In the genomic region with DNA sequence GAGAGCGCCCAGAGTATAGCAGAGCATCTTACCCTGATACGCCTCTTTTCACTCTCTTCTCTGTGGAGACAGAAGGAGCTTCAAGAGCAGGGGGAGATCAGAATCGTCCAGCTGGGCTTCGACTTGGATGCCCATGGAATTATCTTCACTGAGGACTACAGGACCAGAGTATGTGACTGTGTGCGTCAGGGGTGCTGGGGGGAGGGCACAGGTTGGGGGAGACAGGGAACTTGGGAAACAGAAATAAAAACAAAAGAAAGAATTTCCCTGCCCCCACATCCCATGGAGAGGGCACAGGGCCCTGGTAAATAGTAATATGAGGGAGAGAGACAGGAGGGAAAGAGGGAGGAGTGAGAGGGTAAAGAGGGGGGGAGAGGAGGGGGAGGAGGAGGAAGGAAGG, we compare ENCODE assay signal across 29 cellular contexts. TPM values are rescaled to one million over a fixed set of nuclear protein-coding genes. Genes with fewer than 3 reads are reported as not detected.
DNase-seq lines count a peak whose midpoint lies in the region; ATAC-seq, FAIRE-seq and TF ChIP-seq lines count a peak whose summit lies in the region.
"Had no signal": no experiment of that assay in that cellular context is flagged by ENCODE, and none has a peak within 500 bp of the region (broad histone marks: within the 10 kb centered on the region; RNA-seq: fewer than 3 reads in every experiment).

No MANE protein-coding gene starts in this region.

- H3K36me3 Mint-ChIP-seq in activated naive CD8-positive, alpha-beta T cell = no peaks in the 10 kb centered on the region
- peaks cover 8% of the 10 kb centered on the region for H3K36me3 Mint-ChIP-seq in activated naive CD8-positive, alpha-beta T cell treated with anti-CD3 and anti-CD28 coated beads, Interleukin-2, amount 50 U/mL, for 24 hours (ENCODE audit: low read depth)
- peaks cover 4% of the 10 kb centered on the region for H3K36me3 Mint-ChIP-seq in activated T-helper 1 cell treated with anti-CD3 and anti-CD28 coated beads, Interleukin-12 subunit alpha, Interleukin-12 subunit beta, Interleukin-2, Interleukin-4 antibody, amounts not matched to agents 30 ng/mL and 10 ng/mL and 1 ng/mL, durations not matched to agents 14 hours and 24 hours and 36 hours (ENCODE audit: low read depth)

- no peaks in the 10 kb centered on the region for H3K27me3 Mint-ChIP-seq in activated naive CD8-positive, alpha-beta T cell
- H3K27me3 Mint-ChIP-seq in activated naive CD8-positive, alpha-beta T cell treated with anti-CD3 and anti-CD28 coated beads, Interleukin-2, amount 50 U/mL, for 24 hours = no peaks in the 10 kb centered on the region
- H3K27me3 Mint-ChIP-seq in activated T-helper 1 cell treated with anti-CD3 and anti-CD28 coated beads, Interleukin-12 subunit alpha, Interleukin-12 subunit beta, Interleukin-2, Interleukin-4 antibody, amounts not matched to agents 30 ng/mL and 10 ng/mL and 1 ng/mL, durations not matched to agents 14 hours and 24 hours and 36 hours (ENCODE audit: insufficient read depth) = no peaks in the 10 kb centered on the region
- H3K27me3 Mint-ChIP-seq: type B pancreatic cell had no signal

- H3K4me1 Mint-ChIP-seq in activated naive CD8-positive, alpha-beta T cell (ENCODE audit: low read depth) = peaks cover 22% of the 10 kb centered on the region
- H3K4me1 Mint-ChIP-seq in activated naive CD8-positive, alpha-beta T cell treated with anti-CD3 and anti-CD28 coated beads, Interleukin-2, amount 50 U/mL, for 24 hours = peaks cover 7% of the 10 kb centered on the region
- peaks cover 8% of the 10 kb centered on the region for H3K4me1 Mint-ChIP-seq in activated T-helper 1 cell treated with anti-CD3 and anti-CD28 coated beads, Interleukin-12 subunit alpha, Interleukin-12 subunit beta, Interleukin-2, Interleukin-4 antibody, amounts not matched to agents 30 ng/mL and 10 ng/mL and 1 ng/mL, durations not matched to agents 14 hours and 24 hours and 36 hours (ENCODE audit: low read depth)
- H3K4me1 Mint-ChIP-seq: GM23338 had no signal

- peak overlapping the region; percentile 88 for H3K27ac Mint-ChIP-seq in activated naive CD8-positive, alpha-beta T cell
- no peak overlapping the region for H3K27ac Mint-ChIP-seq in activated naive CD8-positive, alpha-beta T cell treated with anti-CD3 and anti-CD28 coated beads, Interleukin-2, amount 50 U/mL, for 24 hours
- H3K27ac Mint-ChIP-seq in activated T-helper 1 cell treated with anti-CD3 and anti-CD28 coated beads, Interleukin-12 subunit alpha, Interleukin-12 subunit beta, Interleukin-2, Interleukin-4 antibody, amounts not matched to agents 30 ng/mL and 10 ng/mL and 1 ng/mL, durations not matched to agents 14 hours and 24 hours and 36 hours = peak overlapping the region; percentile 67
- H3K27ac Mint-ChIP-seq: GM23338, nephron progenitor cell, type B pancreatic cell had no signal

- TF ChIP-seq CTCF in kidney (IDR thresholded peaks at IDR 0.05; ENCODE audit: borderline replicate concordance, extremely low read depth, insufficient read depth) = no peak

- intact Hi-C loops in activated T-helper 1 cell treated with anti-CD3 and anti-CD28 coated beads, Interleukin-12 subunit alpha, Interleukin-12 subunit beta, Interleukin-2, Interleukin-4 antibody, amounts not matched to agents 30 ng/mL and 10 ng/mL and 1 ng/mL, durations not matched to agents 14 hours and 24 hours and 36 hours (cut with micrococcal nuclease) = loop anchor here (10.0 kb wide), 1 partner anchor 1296 kb away; a partner anchor contains a TSS
- intact Hi-C loops in kidney (cut with DNase I) = no loop called here

- no peak overlapping the region for H3K9ac ChIP-seq in kidney (ENCODE audit: low read length in 2 of 2)

- no peak overlapping the region for H3K4me3 ChIP-seq in kidney (ENCODE audit: low read length in 2 of 2)
- H3K4me3 ChIP-seq: esophagus muscularis mucosa, GM23338, heart right ventricle, lung, mucosa of descending colon, ovary, SK-N-MC had no signal

- no peak for DNase-seq in activated naive CD8-positive, alpha-beta T cell treated with anti-CD3 and anti-CD28 coated beads, Interleukin-2, amount 50 U/mL, for 24 hours
- DNase-seq in activated T-helper 1 cell treated with anti-CD3 and anti-CD28 coated beads, Interleukin-12 subunit alpha, Interleukin-12 subunit beta, Interleukin-2, Interleukin-4 antibody, amounts not matched to agents 30 ng/mL and 10 ng/mL and 1 ng/mL, durations not matched to agents 14 hours and 24 hours and 36 hours (ENCODE audit: low spot score) = no peak
- peak; percentile 22 for DNase-seq in kidney
- DNase-seq in globus pallidus (ENCODE audit: low spot score) = no peak
- no peak for DNase-seq in SIG-M5 (lab: John Stamatoyannopoulos, UW)
- DNase-seq: activated CD4-positive, alpha-beta T cell treated with anti-CD3 and anti-CD28 coated beads for 4 hours; activated CD8-positive, alpha-beta memory T cell treated with anti-CD3 and anti-CD28 coated beads, Interleukin-2, amount 50 U/mL, for 48 hours; activated gamma-delta T cell treated with Interleukin-2 at 50 U/mL for 16 hours; C1 segment of cervical spinal cord; caudate nucleus; cortex of kidney; foreskin keratinocyte; heart right ventricle; kidney glomerular epithelial cell; NCI-H510A; nephron progenitor cell; retina; small intestine had no signal

- peaks cover 0 to 5% of the 10 kb centered on the region in 2 donors for H3K36me3 ChIP-seq in kidney (ENCODE audit: control insufficient read depth in 1 of 2, insufficient read depth in 2 of 2, low read length in 2 of 2)
- H3K36me3 ChIP-seq: ovary had no signal

- H3K4me3 Mint-ChIP-seq in activated naive CD8-positive, alpha-beta T cell = no peak overlapping the region
- no peak overlapping the region for H3K4me3 Mint-ChIP-seq in activated naive CD8-positive, alpha-beta T cell treated with anti-CD3 and anti-CD28 coated beads, Interleukin-2, amount 50 U/mL, for 24 hours
- H3K4me3 Mint-ChIP-seq in activated T-helper 1 cell treated with anti-CD3 and anti-CD28 coated beads, Interleukin-12 subunit alpha, Interleukin-12 subunit beta, Interleukin-2, Interleukin-4 antibody, amounts not matched to agents 30 ng/mL and 10 ng/mL and 1 ng/mL, durations not matched to agents 14 hours and 24 hours and 36 hours = no peak overlapping the region
- H3K4me3 Mint-ChIP-seq: GM23338, nephron progenitor cell, type B pancreatic cell had no signal

- H3K9me3 ChIP-seq in kidney (ENCODE audit: control insufficient read depth in 1 of 2, low read length in 2 of 2) = no peaks in the 10 kb centered on the region
- H3K9me3 ChIP-seq: esophagus muscularis mucosa, heart right ventricle, mucosa of descending colon, ovary had no signal

- peak overlapping the region in 1 of 2 donors; percentile 41 for H3K27ac ChIP-seq in kidney (ENCODE audit: low read depth in 2 of 2, low read length in 2 of 2)
- H3K27ac ChIP-seq: foreskin keratinocyte, heart right ventricle, ovary had no signal

- FAIRE-seq in kidney (lab: Jason Lieb, UNC) = no peak
- FAIRE-seq: GM12892, small intestine had no signal

- no peak for ATAC-seq in activated naive CD8-positive, alpha-beta T cell treated with anti-CD3 and anti-CD28 coated beads, Interleukin-2, amount 50 U/mL, for 24 hours
- no peak for ATAC-seq in HG03280 (IDR thresholded peaks at IDR 0.05; ENCODE audit: unreplicated experiment)
- ATAC-seq: foreskin keratinocyte, GM23338, heart right ventricle, mucosa of descending colon had no signal

- H3K9me3 Mint-ChIP-seq in activated naive CD8-positive, alpha-beta T cell (ENCODE audit: low read depth) = no peaks in the 10 kb centered on the region
- H3K9me3 Mint-ChIP-seq in activated naive CD8-positive, alpha-beta T cell treated with anti-CD3 and anti-CD28 coated beads, Interleukin-2, amount 50 U/mL, for 24 hours = no peaks in the 10 kb centered on the region
- no peaks in the 10 kb centered on the region for H3K9me3 Mint-ChIP-seq in activated T-helper 1 cell treated with anti-CD3 and anti-CD28 coated beads, Interleukin-12 subunit alpha, Interleukin-12 subunit beta, Interleukin-2, Interleukin-4 antibody, amounts not matched to agents 30 ng/mL and 10 ng/mL and 1 ng/mL, durations not matched to agents 14 hours and 24 hours and 36 hours
- H3K9me3 Mint-ChIP-seq: type B pancreatic cell had no signal

- peaks cover 0 to 2% of the 10 kb centered on the region in 2 donors for H3K4me1 ChIP-seq in kidney (ENCODE audit: control insufficient read depth in 1 of 2, insufficient read depth in 1 of 2, low read depth in 1 of 2, low read length in 2 of 2)
- H3K4me1 ChIP-seq: foreskin keratinocyte had no signal

RNA-seq across cellular contexts. Expression of a gene that starts 3.0 kb away (rescaled TPM):
- 4.0 and 4.1 TPM in 2 replicates for total RNA-seq in activated T-helper 1 cell treated with anti-CD3 and anti-CD28 coated beads, Interleukin-12 subunit alpha, Interleukin-12 subunit beta, Interleukin-2, Interleukin-4 antibody, amounts not matched to agents 30 ng/mL and 10 ng/mL and 1 ng/mL, durations not matched to agents 14 hours and 24 hours and 36 hours
- total RNA-seq in kidney = 250 TPM
- 521 TPM for polyA plus RNA-seq in kidney (ENCODE audit: insufficient read depth, low read depth, low replicate concordance)

RNA-seq across cellular contexts. Expression of a gene that starts 6.9 kb away (rescaled TPM):
- total RNA-seq in activated T-helper 1 cell treated with anti-CD3 and anti-CD28 coated beads, Interleukin-12 subunit alpha, Interleukin-12 subunit beta, Interleukin-2, Interleukin-4 antibody, amounts not matched to agents 30 ng/mL and 10 ng/mL and 1 ng/mL, durations not matched to agents 14 hours and 24 hours and 36 hours = 14.1 and 15.2 TPM in 2 replicates
- total RNA-seq in kidney = 21.3 TPM
- 26.0 TPM for polyA plus RNA-seq in kidney (ENCODE audit: insufficient read depth, low read depth, low replicate concordance)

RNA-seq across cellular contexts. Expression of a gene that starts 19.9 kb away (rescaled TPM):
- total RNA-seq in activated T-helper 1 cell treated with anti-CD3 and anti-CD28 coated beads, Interleukin-12 subunit alpha, Interleukin-12 subunit beta, Interleukin-2, Interleukin-4 antibody, amounts not matched to agents 30 ng/mL and 10 ng/mL and 1 ng/mL, durations not matched to agents 14 hours and 24 hours and 36 hours = 85.8 and 101 TPM in 2 replicates
- total RNA-seq in kidney = 67.8 TPM
- polyA plus RNA-seq in kidney (ENCODE audit: insufficient read depth, low read depth, low replicate concordance) = 55.0 TPM

RNA-seq across cellular contexts. Expression of a gene that starts 20.1 kb away (rescaled TPM):
- total RNA-seq in activated T-helper 1 cell treated with anti-CD3 and anti-CD28 coated beads, Interleukin-12 subunit alpha, Interleukin-12 subunit beta, Interleukin-2, Interleukin-4 antibody, amounts not matched to agents 30 ng/mL and 10 ng/mL and 1 ng/mL, durations not matched to agents 14 hours and 24 hours and 36 hours = 92.3 and 97.7 TPM in 2 replicates
- total RNA-seq in kidney = 62.0 TPM
- 83.0 TPM for polyA plus RNA-seq in kidney (ENCODE audit: insufficient read depth, low read depth, low replicate concordance)

RNA-seq across cellular contexts. Expression of a gene that starts 32.9 kb away (rescaled TPM):
- 0.21 TPM in 1 of 2 replicates, not detected in the other for total RNA-seq in activated T-helper 1 cell treated with anti-CD3 and anti-CD28 coated beads, Interleukin-12 subunit alpha, Interleukin-12 subunit beta, Interleukin-2, Interleukin-4 antibody, amounts not matched to agents 30 ng/mL and 10 ng/mL and 1 ng/mL, durations not matched to agents 14 hours and 24 hours and 36 hours
- total RNA-seq in kidney = 200 TPM
- 154 TPM for polyA plus RNA-seq in kidney (ENCODE audit: insufficient read depth, low read depth, low replicate concordance)
- total RNA-seq: GM23338; T-helper 2 cell treated with Interferon-gamma antibody and Interleukin-4, amounts not matched to agents 100 ng/mL and 5 ng/mL, for 36 hours had no signal

Comparison
In these comparisons a context has a peak if more than half of its experiments do, and no peak if none do; other contexts are left out.
1. RNA of a gene that starts 3.0 kb away (total RNA-seq): 250 TPM in kidney (single experiment); 4.0 to 4.1 TPM in activated T-helper 1 cell treated with anti-CD3 and anti-CD28 coated beads, Interleukin-12 subunit alpha, Interleukin-12 subunit beta, Interleukin-2, Interleukin-4 antibody, amounts not matched to agents 30 ng/mL and 10 ng/mL and 1 ng/mL, durations not matched to agents 14 hours and 24 hours and 36 hours; every median in the first group is over 10 times any median in the second.